Comparison of ENCODE assay signal across 1 cellular context in the genomic region with DNA sequence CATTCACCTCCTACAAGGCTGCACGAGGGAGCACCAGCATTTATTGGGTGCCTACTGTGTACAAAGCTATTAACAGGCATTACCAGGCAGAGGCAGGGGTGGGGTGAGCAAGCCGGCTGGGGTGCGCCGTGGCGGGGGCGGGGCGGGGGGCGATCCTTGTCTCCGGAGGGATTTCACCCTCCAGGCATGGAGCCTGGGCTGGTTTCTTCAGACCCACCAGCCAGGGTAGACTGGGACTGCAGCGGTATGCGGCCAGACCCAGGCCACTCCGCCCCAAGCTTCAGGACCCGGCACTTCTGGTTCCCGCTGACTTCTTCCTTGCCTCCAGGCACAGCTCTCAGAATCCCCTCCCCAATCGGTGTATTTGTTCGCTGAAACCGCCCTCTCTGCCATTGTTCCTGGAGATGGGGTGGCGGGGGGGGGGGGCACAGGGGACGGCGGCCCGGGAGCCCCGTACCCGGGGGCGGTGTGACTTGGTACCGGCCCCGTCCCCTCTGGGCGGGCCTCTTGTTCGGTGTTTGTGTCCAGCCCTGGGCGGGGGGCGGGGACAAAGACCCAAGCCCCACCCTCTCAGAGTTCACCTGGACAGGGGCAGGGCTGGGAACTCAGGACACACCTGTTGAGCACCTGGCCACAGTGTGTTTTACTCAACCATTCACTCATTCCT.
TF ChIP-seq lines count a peak whose summit lies in the region.

No MANE protein-coding gene starts in this region.

TF ChIP-seq in SK-N-SH, 30 proteins besides CTCF, POLR2A, EP300 and RAD21 (continued from another document):
- TF ChIP-seq, protein P1, sequence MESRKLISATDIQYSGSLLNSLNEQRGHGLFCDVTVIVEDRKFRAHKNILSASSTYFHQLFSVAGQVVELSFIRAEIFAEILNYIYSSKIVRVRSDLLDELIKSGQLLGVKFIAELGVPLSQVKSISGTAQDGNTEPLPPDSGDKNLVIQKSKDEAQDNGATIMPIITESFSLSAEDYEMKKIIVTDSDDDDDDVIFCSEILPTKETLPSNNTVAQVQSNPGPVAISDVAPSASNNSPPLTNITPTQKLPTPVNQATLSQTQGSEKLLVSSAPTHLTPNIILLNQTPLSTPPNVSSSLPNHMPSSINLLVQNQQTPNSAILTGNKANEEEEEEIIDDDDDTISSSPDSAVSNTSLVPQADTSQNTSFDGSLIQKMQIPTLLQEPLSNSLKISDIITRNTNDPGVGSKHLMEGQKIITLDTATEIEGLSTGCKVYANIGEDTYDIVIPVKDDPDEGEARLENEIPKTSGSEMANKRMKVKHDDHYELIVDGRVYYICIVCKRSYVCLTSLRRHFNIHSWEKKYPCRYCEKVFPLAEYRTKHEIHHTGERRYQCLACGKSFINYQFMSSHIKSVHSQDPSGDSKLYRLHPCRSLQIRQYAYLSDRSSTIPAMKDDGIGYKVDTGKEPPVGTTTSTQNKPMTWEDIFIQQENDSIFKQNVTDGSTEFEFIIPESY (IDR thresholded peaks at IDR 0.05; ENCODE audit: borderline replicate concordance, low read depth) = no peak
- TF ChIP-seq NRF1 (IDR thresholded peaks at IDR 0.05; ENCODE audit: low read depth, low read length) (no peak), FOSL2 (IDR thresholded peaks at IDR 0.05; ENCODE audit: borderline replicate concordance, low read depth) (no peak), RCOR1 (IDR thresholded peaks at IDR 0.05; ENCODE audit: low read length) (no peak), USF2 (IDR thresholded peaks at IDR 0.05; ENCODE audit: borderline replicate concordance, low read depth, low read length) (no peak), JUND (IDR thresholded peaks at IDR 0.05) (no peak)
- TF ChIP-seq, protein P2, sequence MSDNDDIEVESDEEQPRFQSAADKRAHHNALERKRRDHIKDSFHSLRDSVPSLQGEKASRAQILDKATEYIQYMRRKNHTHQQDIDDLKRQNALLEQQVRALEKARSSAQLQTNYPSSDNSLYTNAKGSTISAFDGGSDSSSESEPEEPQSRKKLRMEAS (IDR thresholded peaks at IDR 0.05; ENCODE audit: low read depth) = no peak
TF ChIP-seq in SK-N-SH: peak in this region for 0.
